In genomic region chr9:84705128-84705527, GRCh38 we compare ENCODE assay signal across 22 cellular contexts. TPM values are rescaled to one million over a fixed set of nuclear protein-coding genes. Genes with fewer than 3 reads are reported as not detected.
"Had no signal": no experiment of that assay in that cellular context is flagged by ENCODE, and none has a peak within 500 bp of the region (broad histone marks: within the 10 kb centered on the region; RNA-seq: fewer than 3 reads in every experiment).

No MANE protein-coding gene starts in this region.

- H3K79me2 ChIP-seq: hepatocyte had no signal

- H3K4me3 ChIP-seq: ascending aorta, hepatocyte, pancreas, right lobe of liver, smooth muscle cell had no signal

- H3K36me3 ChIP-seq: ascending aorta, neutrophil, pancreas, right lobe of liver had no signal

- H3K27ac Mint-ChIP-seq: activated CD4-positive, alpha-beta T cell treated with anti-CD3 and anti-CD28 coated beads, Interleukin-2, amount 10 ng/mL, durations not matched to agents 7 days and 5 days; activated CD8-positive, alpha-beta T cell treated with anti-CD3 and anti-CD28 coated beads, Interleukin-2, amount 10 ng/mL, durations not matched to agents 7 days and 5 days; activated naive CD4-positive, alpha-beta T cell treated with anti-CD3 and anti-CD28 coated beads, Interleukin-2, amount 10 ng/mL, durations not matched to agents 7 days and 5 days; activated naive CD8-positive, alpha-beta T cell treated with anti-CD3 and anti-CD28 coated beads, Interleukin-2, amount 50 U/mL, for 24 hours; activated T-cell treated with anti-CD3 and anti-CD28 coated beads, Interleukin-2, amount 50 U/mL, for 24 hours; naive thymus-derived CD8-positive, alpha-beta T cell; stimulated activated effector memory CD8-positive, alpha-beta T cell treated with anti-CD3 and anti-CD28 coated beads, Interleukin-12 subunit alpha, Interleukin-12 subunit beta, amount 100 ng/mL, for 72 hours had no signal

- H3K4me3 Mint-ChIP-seq: activated CD4-positive, alpha-beta T cell treated with anti-CD3 and anti-CD28 coated beads, Interleukin-2, amount 10 ng/mL, durations not matched to agents 7 days and 5 days; activated CD8-positive, alpha-beta T cell treated with anti-CD3 and anti-CD28 coated beads, Interleukin-2, amount 10 ng/mL, durations not matched to agents 7 days and 5 days; activated naive CD4-positive, alpha-beta T cell treated with anti-CD3 and anti-CD28 coated beads, Interleukin-2, amount 10 ng/mL, durations not matched to agents 7 days and 5 days; activated naive CD8-positive, alpha-beta T cell treated with anti-CD3 and anti-CD28 coated beads, Interleukin-2, amount 50 U/mL, for 24 hours; activated T-cell treated with anti-CD3 and anti-CD28 coated beads, Interleukin-2, amount 50 U/mL, for 24 hours; naive thymus-derived CD8-positive, alpha-beta T cell; stimulated activated effector memory CD8-positive, alpha-beta T cell treated with anti-CD3 and anti-CD28 coated beads, Interleukin-12 subunit alpha, Interleukin-12 subunit beta, amount 100 ng/mL, for 72 hours had no signal

- DNase-seq: activated CD4-positive, alpha-beta T cell treated with anti-CD3 and anti-CD28 coated beads, Interleukin-2, amount 10 ng/mL, durations not matched to agents 7 days and 5 days; activated CD4-positive, CD25-positive, alpha-beta regulatory T cell; activated CD8-positive, alpha-beta T cell treated with anti-CD3 and anti-CD28 coated beads, Interleukin-2, amount 10 ng/mL, durations not matched to agents 7 days and 5 days; activated naive CD4-positive, alpha-beta T cell treated with anti-CD3 and anti-CD28 coated beads, Interleukin-2, amount 10 ng/mL, durations not matched to agents 7 days and 5 days; activated naive CD8-positive, alpha-beta T cell treated with anti-CD3 and anti-CD28 coated beads, Interleukin-2, amount 50 U/mL, for 24 hours; activated T-cell treated with anti-CD3 and anti-CD28 coated beads, Interleukin-2, amount 50 U/mL, for 24 hours; dermis blood vessel endothelial cell; foreskin fibroblast; left cardiac atrium; mesenchymal stem cell; naive thymus-derived CD8-positive, alpha-beta T cell; pancreas; right lobe of liver; stimulated activated CD4-positive, alpha-beta T cell treated with anti-CD3 and anti-CD28 coated beads, Interleukin-4, amount 100 ng/mL, for 24 hours; T1000 had no signal

- H3K4me1 ChIP-seq: ascending aorta, pancreas, right lobe of liver had no signal

- H3K4me2 ChIP-seq: hepatocyte, smooth muscle cell had no signal

- H3K27me3 Mint-ChIP-seq: activated CD4-positive, alpha-beta T cell treated with anti-CD3 and anti-CD28 coated beads, Interleukin-2, amount 10 ng/mL, durations not matched to agents 7 days and 5 days had no signal

- H3K36me3 Mint-ChIP-seq: activated naive CD4-positive, alpha-beta T cell treated with anti-CD3 and anti-CD28 coated beads, Interleukin-2, amount 10 ng/mL, durations not matched to agents 7 days and 5 days; naive thymus-derived CD8-positive, alpha-beta T cell; stimulated activated effector memory CD8-positive, alpha-beta T cell treated with anti-CD3 and anti-CD28 coated beads, Interleukin-12 subunit alpha, Interleukin-12 subunit beta, amount 100 ng/mL, for 72 hours had no signal

- H3K27ac ChIP-seq: ascending aorta, epithelial cell of prostate, hepatocyte, neutrophil, pancreas, right lobe of liver had no signal

- H3K4me1 Mint-ChIP-seq: activated naive CD4-positive, alpha-beta T cell treated with anti-CD3 and anti-CD28 coated beads, Interleukin-2, amount 10 ng/mL, durations not matched to agents 7 days and 5 days had no signal

- H2AFZ ChIP-seq: hepatocyte had no signal

- H3K27me3 ChIP-seq: ascending aorta, hepatocyte, pancreas, right lobe of liver had no signal

- H3K9me3 ChIP-seq: ascending aorta, neutrophil, pancreas, right lobe of liver had no signal

- H3K9me3 Mint-ChIP-seq: activated CD4-positive, alpha-beta T cell treated with anti-CD3 and anti-CD28 coated beads, Interleukin-2, amount 10 ng/mL, durations not matched to agents 7 days and 5 days; activated naive CD4-positive, alpha-beta T cell treated with anti-CD3 and anti-CD28 coated beads, Interleukin-2, amount 10 ng/mL, durations not matched to agents 7 days and 5 days; activated naive CD8-positive, alpha-beta T cell treated with anti-CD3 and anti-CD28 coated beads, Interleukin-2, amount 50 U/mL, for 24 hours; activated T-cell treated with anti-CD3 and anti-CD28 coated beads, Interleukin-2, amount 50 U/mL, for 24 hours; stimulated activated effector memory CD8-positive, alpha-beta T cell treated with anti-CD3 and anti-CD28 coated beads, Interleukin-12 subunit alpha, Interleukin-12 subunit beta, amount 100 ng/mL, for 72 hours had no signal

RNA-seq across cellular contexts. Expression of gene NTRK2, which starts 35.6 kb away (rescaled TPM):
- total RNA-seq: bronchial epithelial cell; naive thymus-derived CD8-positive, alpha-beta T cell had no signal
